ENCODE assay signal across 25 cellular contexts in the genomic region with DNA sequence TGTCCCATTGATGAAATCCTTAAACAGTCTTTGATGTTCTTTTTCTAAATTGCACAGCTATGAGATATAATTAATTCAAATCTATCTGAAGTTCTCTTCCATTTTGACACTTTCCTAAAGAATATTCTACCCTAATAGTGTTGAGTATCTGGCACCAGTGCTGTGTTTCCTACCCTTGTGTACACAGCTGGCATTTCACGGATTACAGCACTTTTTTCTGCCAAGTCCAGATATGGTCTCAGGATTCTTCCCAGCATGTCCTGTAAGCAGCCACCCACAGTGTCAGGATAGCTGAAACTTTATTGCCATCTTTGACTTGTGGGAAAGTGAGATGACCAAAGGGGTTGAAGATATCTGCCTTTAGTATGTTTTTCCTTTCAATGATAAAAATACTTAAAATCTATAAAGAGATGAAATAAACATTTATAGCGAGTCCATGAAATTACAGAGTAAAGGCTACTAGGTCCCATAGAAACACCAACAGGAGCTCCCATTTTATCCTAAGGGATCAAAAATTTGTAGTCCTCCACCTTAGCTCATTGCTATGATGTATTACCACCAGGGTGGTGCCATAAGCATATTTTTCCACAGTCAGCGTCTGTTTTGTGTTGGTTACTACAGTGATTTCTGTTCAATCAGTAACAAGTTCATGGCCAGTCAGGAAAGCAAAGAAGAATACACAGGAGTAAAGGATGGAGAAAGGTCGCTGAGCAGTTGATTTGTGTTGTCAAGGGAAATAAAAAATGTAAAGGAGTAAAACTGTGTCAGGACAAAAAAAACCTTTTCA.
DNase-seq lines count a peak whose midpoint lies in the region; ATAC-seq and TF ChIP-seq lines count a peak whose summit lies in the region.
"Had no signal": no experiment of that assay in that cellular context is flagged by ENCODE, and none has a peak within 500 bp of the region (broad histone marks: within the 10 kb centered on the region; RNA-seq: fewer than 3 reads in every experiment).

No MANE protein-coding gene starts in this region.

- DNase-seq in HuH-7 (ENCODE audit: low spot score) (peak; percentile 7), astrocyte of the spinal cord (ENCODE audit: low read depth, low spot score) (peak; percentile 28), right lobe of liver (peak in 1 of 3 donors; percentile 42), smooth muscle cell of the brain vasculature (ENCODE audit: low read depth, low spot score) (peak; percentile 7), OCI-M2 (lab: John Stamatoyannopoulos, UW; ENCODE audit: unreplicated experiment) (no peak)
- no peak for DNase-seq in activated CD4-positive, alpha-beta T cell treated with anti-CD3 and anti-CD28 coated beads, Interleukin-2, amount 10 ng/mL, durations not matched to agents 7 days and 5 days
- DNase-seq: activated CD8-positive, alpha-beta T cell treated with anti-CD3 and anti-CD28 coated beads, Interleukin-2, amount 10 ng/mL, durations not matched to agents 7 days and 5 days; activated naive CD4-positive, alpha-beta T cell treated with anti-CD3 and anti-CD28 coated beads for 36 hours; adrenal gland; brain microvascular endothelial cell; cerebellar nuclear complex; esophagus squamous epithelium; NCI-H1105; NCI-H187; NCI-H2171; NCI-H524; retina; SIG-M5; stimulated activated CD8-positive, alpha-beta memory T cell treated with anti-CD3 and anti-CD28 coated beads, Interleukin-4, amount 100 ng/mL, for 48 hours; T-helper 9 cell had no signal

- H3K9me3 ChIP-seq in right lobe of liver, result no peaks in the 10 kb centered on the region
- H3K9me3 ChIP-seq: adrenal gland, BLaER1, esophagus squamous epithelium had no signal

- intact Hi-C loops in right lobe of liver (cut with DNase I), result no loop called here

- peak; percentile 40 to 97 (median 86) for ATAC-seq in right lobe of liver
- no peak for ATAC-seq in GM19455 (IDR thresholded peaks at IDR 0.05; ENCODE audit: unreplicated experiment)
- ATAC-seq: activated CD8-positive, alpha-beta T cell treated with anti-CD3 and anti-CD28 coated beads, Interleukin-2, amount 10 ng/mL, durations not matched to agents 7 days and 5 days; K562; Panc1 had no signal

- H3K27me3 ChIP-seq in right lobe of liver, result no peaks in the 10 kb centered on the region
- H3K27me3 ChIP-seq: adrenal gland, BLaER1, brain microvascular endothelial cell, esophagus squamous epithelium had no signal

- no peaks in the 10 kb centered on the region for H3K4me1 Mint-ChIP-seq in activated CD4-positive, alpha-beta T cell treated with anti-CD3 and anti-CD28 coated beads, Interleukin-2, amount 10 ng/mL, durations not matched to agents 7 days and 5 days

- H3K27ac ChIP-seq in right lobe of liver, result no peak overlapping the region
- H3K27ac ChIP-seq: adrenal gland, BLaER1, brain microvascular endothelial cell, esophagus squamous epithelium had no signal

- H3K4me3 Mint-ChIP-seq in activated CD4-positive, alpha-beta T cell treated with anti-CD3 and anti-CD28 coated beads, Interleukin-2, amount 10 ng/mL, durations not matched to agents 7 days and 5 days, result no peak overlapping the region
- H3K4me3 Mint-ChIP-seq: activated CD8-positive, alpha-beta T cell treated with anti-CD3 and anti-CD28 coated beads, Interleukin-2, amount 10 ng/mL, durations not matched to agents 7 days and 5 days; activated naive CD4-positive, alpha-beta T cell treated with anti-CD3 and anti-CD28 coated beads for 36 hours; stimulated activated naive CD8-positive, alpha-beta T cell treated with anti-CD3 and anti-CD28 coated beads, Interleukin-15, Interleukin-2, amounts not matched to agents 100 ng/mL and 50 ng/mL, for 24 hours had no signal

- no peaks in the 10 kb centered on the region for H3K27me3 Mint-ChIP-seq in activated CD4-positive, alpha-beta T cell treated with anti-CD3 and anti-CD28 coated beads, Interleukin-2, amount 10 ng/mL, durations not matched to agents 7 days and 5 days
- H3K27me3 Mint-ChIP-seq: stimulated activated naive CD8-positive, alpha-beta T cell treated with anti-CD3 and anti-CD28 coated beads, Interleukin-15, Interleukin-2, amounts not matched to agents 100 ng/mL and 50 ng/mL, for 24 hours had no signal

- 43% methylated on average over 4 of the region's 4 CpGs for WGBS in right lobe of liver (ENCODE audit: insufficient coverage, low coverage, low lambda C conversion rate, missing lambda C conversion rate)

- H3K4me3 ChIP-seq in astrocyte of the spinal cord (ENCODE audit: low read depth, low read length) (no peak overlapping the region), right lobe of liver (no peak overlapping the region)
- H3K4me3 ChIP-seq: adrenal gland, BLaER1, esophagus squamous epithelium, K562 had no signal

- H3K4me1 ChIP-seq in right lobe of liver, result no peaks in the 10 kb centered on the region
- H3K4me1 ChIP-seq: adrenal gland, BLaER1, esophagus squamous epithelium had no signal

- CTCF ChIA-PET in activated CD4-positive, alpha-beta T cell treated with anti-CD3 and anti-CD28 coated beads, Interleukin-2, amount 10 ng/mL, durations not matched to agents 7 days and 5 days (lab: Charles Lee), result interaction anchor here (0.9 kb wide), 1 partner anchor 16 kb away, joined by 3 read pairs; no protein-coding TSS in a partner anchor

- TF ChIP-seq CTCF in astrocyte of the spinal cord (IDR thresholded peaks at IDR 0.05; ENCODE audit: low read depth, low read length) (no peak), right lobe of liver (IDR thresholded peaks at IDR 0.05) (no peak)

- H3K36me3 Mint-ChIP-seq in activated CD4-positive, alpha-beta T cell treated with anti-CD3 and anti-CD28 coated beads, Interleukin-2, amount 10 ng/mL, durations not matched to agents 7 days and 5 days (ENCODE audit: low read depth), result no peaks in the 10 kb centered on the region

- H3K36me3 ChIP-seq in right lobe of liver, result no peaks in the 10 kb centered on the region
- H3K36me3 ChIP-seq: adrenal gland, BLaER1, brain microvascular endothelial cell, esophagus squamous epithelium had no signal

- no peak for TF ChIP-seq POLR2A in right lobe of liver (IDR thresholded peaks at IDR 0.05)

- no peak overlapping the region for H3K27ac Mint-ChIP-seq in activated CD4-positive, alpha-beta T cell treated with anti-CD3 and anti-CD28 coated beads, Interleukin-2, amount 10 ng/mL, durations not matched to agents 7 days and 5 days
- H3K27ac Mint-ChIP-seq: activated CD8-positive, alpha-beta T cell treated with anti-CD3 and anti-CD28 coated beads, Interleukin-2, amount 10 ng/mL, durations not matched to agents 7 days and 5 days; activated naive CD4-positive, alpha-beta T cell treated with anti-CD3 and anti-CD28 coated beads for 36 hours; stimulated activated naive CD8-positive, alpha-beta T cell treated with anti-CD3 and anti-CD28 coated beads, Interleukin-15, Interleukin-2, amounts not matched to agents 100 ng/mL and 50 ng/mL, for 24 hours had no signal

- no peaks in the 10 kb centered on the region for H3K9me3 Mint-ChIP-seq in activated CD4-positive, alpha-beta T cell treated with anti-CD3 and anti-CD28 coated beads, Interleukin-2, amount 10 ng/mL, durations not matched to agents 7 days and 5 days
- H3K9me3 Mint-ChIP-seq: activated naive CD4-positive, alpha-beta T cell treated with anti-CD3 and anti-CD28 coated beads for 36 hours; stimulated activated naive CD8-positive, alpha-beta T cell treated with anti-CD3 and anti-CD28 coated beads, Interleukin-15, Interleukin-2, amounts not matched to agents 100 ng/mL and 50 ng/mL, for 24 hours had no signal

- POLR2A ChIA-PET in activated CD4-positive, alpha-beta T cell treated with anti-CD3 and anti-CD28 coated beads, Interleukin-2, amount 10 ng/mL, durations not matched to agents 7 days and 5 days (lab: Charles Lee), result no interaction called here

- in situ Hi-C loops in astrocyte of the spinal cord (cut with HindIII; ENCODE audit: low sequenced_read_pairs), result no loop called here

Comparison
In these comparisons a context has a peak if more than half of its experiments do, and no peak if none do; other contexts are left out.
1. DNase-seq: peak in HuH-7 (single experiment), astrocyte of the spinal cord (single experiment) and smooth muscle cell of the brain vasculature (single experiment); none in OCI-M2 (single experiment) and activated CD4-positive, alpha-beta T cell treated with anti-CD3 and anti-CD28 coated beads, Interleukin-2, amount 10 ng/mL, durations not matched to agents 7 days and 5 days (single experiment).